8 cellular contexts compared by ENCODE assay signal in genomic region chr5:43556857-43557593, GRCh38.
A peak's percentile ranks its signal among the peaks of the same experiment; 100 is the strongest.
DNase-seq lines count a peak whose midpoint lies in the region; ATAC-seq and TF ChIP-seq lines count a peak whose summit lies in the region.

PAIP1 (minus strand) TSS chr5:43557077; CDS start chr5:43556846, 231 bp downstream.

- peak; percentile 88 for TF ChIP-seq POLR2A in GM18951 (IDR thresholded peaks at IDR 0.05; ENCODE audit: extremely low read depth, insufficient read depth, insufficient read length)

- no peaks in the 10 kb centered on the region for H3K27me3 ChIP-seq in layer of hippocampus (ENCODE audit: control insufficient read depth, insufficient read depth, low read length)

- H3K27ac ChIP-seq in layer of hippocampus (ENCODE audit: low read depth, low read length) = peak within 1 kb of the TSS; percentile 84

- peak within 1 kb of the TSS; percentile 87 for H3K4me3 ChIP-seq in choroid plexus epithelial cell (ENCODE audit: low read depth, low read length)

- ATAC-seq in HG03175 (IDR thresholded peaks at IDR 0.05; ENCODE audit: unreplicated experiment) = peak; percentile 75

- in situ Hi-C loops in GM18951 (cut with MboI; ENCODE audit: low sequenced_read_pairs, unreplicated experiment) = no loop called here

- peak; percentile 82 for DNase-seq in Ammon's horn (ENCODE audit: low spot score)
- peak; percentile 79 for DNase-seq in NCI-H446 treated with DMSO at 0.1 percent for 48 hours (lab: John Stamatoyannopoulos, UW)
- DNase-seq in activated CD4-positive, alpha-beta T cell treated with anti-CD3 and anti-CD28 coated beads for 24 hours (ENCODE audit: low read depth in 2 of 2) = peak; percentile 67 to 68
- peak; percentile 90 for DNase-seq in choroid plexus epithelial cell (ENCODE audit: low read depth)
- DNase-seq in stimulated activated CD4-positive, alpha-beta T cell treated with anti-CD3 and anti-CD28 coated beads, Interleukin-1b, Interleukin-23, amount 100 ng/mL, for 4 hours (ENCODE audit: low read depth in 2 of 2) = peak; percentile 68 to 74

- TF ChIP-seq CTCF in choroid plexus epithelial cell (conservative IDR thresholded peaks at IDR 0.05; ENCODE audit: low read depth, low read length) = peak; percentile 43

Comparison
In these comparisons a context has a peak if more than half of its experiments do, and no peak if none do; other contexts are left out.
1. Peak in every context shown above with its lines: DNase-seq, ATAC-seq, H3K4me3 ChIP-seq and H3K27ac ChIP-seq.